In the genomic region with DNA sequence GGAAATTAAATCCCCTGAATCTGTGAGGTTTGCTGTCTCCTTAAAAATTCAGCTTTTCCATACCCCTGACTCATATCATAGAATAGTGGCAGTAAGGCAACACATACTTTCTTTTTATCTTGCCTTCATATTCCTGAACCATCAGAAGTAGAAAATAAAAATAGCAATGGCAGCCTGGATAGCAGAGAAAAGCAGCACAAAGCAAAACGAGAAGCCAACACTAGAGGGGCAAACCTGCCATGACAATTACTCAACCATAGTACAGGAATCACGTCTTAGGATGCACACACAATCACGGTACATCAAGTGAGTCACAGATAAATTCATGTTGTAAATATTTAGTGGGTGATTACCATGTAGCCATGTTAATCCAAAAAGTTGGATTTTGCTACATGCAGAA, we compare ENCODE assay signal across 18 cellular contexts.
"Had no signal": no experiment of that assay in that cellular context is flagged by ENCODE, and none has a peak within 500 bp of the region (broad histone marks: within the 10 kb centered on the region; RNA-seq: fewer than 3 reads in every experiment).

No MANE protein-coding gene starts in this region.

- H3K36me3 ChIP-seq: MG63, SJCRH30 had no signal

- H3K4me1 ChIP-seq: SJCRH30 had no signal

- ATAC-seq: HepG2, SK-N-SH treated with all-trans-retinoic acid at 6 μM for 48 hours had no signal

- H3K9me3 ChIP-seq: MG63, SJCRH30 had no signal

- H3K27ac ChIP-seq: RWPE1, SJCRH30 had no signal

- DNase-seq: IMR-90, Karpas-422, KG1, MG63, NCI-H1092 treated with DMSO at 0.1 percent for 48 hours, NCI-H1436, NCI-H187, NCI-H2029, NCI-H2081 treated with DMSO at 0.1 percent for 48 hours, NCI-H2171, NCI-H345, NCI-H510A treated with DMSO at 0.1 percent for 48 hours, NCI-H526, SHP77 treated with DMSO at 0.1 percent for 48 hours, SJCRH30 had no signal

- H3K4me3 ChIP-seq: MG63, SJCRH30 had no signal

- H3K27me3 ChIP-seq: MG63, SJCRH30 had no signal
